ENCODE assay signal across 21 cellular contexts in genomic region chr9:108550111-108550510, GRCh38.
A peak's percentile ranks its signal among the peaks of the same experiment; 100 is the strongest.
DNase-seq lines count a peak whose midpoint lies in the region; ATAC-seq and TF ChIP-seq lines count a peak whose summit lies in the region.
"Had no signal": no experiment of that assay in that cellular context is flagged by ENCODE, and none has a peak within 500 bp of the region (broad histone marks: within the 10 kb centered on the region; RNA-seq: fewer than 3 reads in every experiment).

No MANE protein-coding gene starts in this region.

- H2AFZ ChIP-seq in SK-N-SH (ENCODE audit: low read depth) = no peak overlapping the region

- no peaks in the 10 kb centered on the region for H3K9me3 ChIP-seq in SK-N-SH
- H3K9me3 ChIP-seq: BLaER1, Caco-2, neutrophil, spleen had no signal

- ATAC-seq in SK-N-SH treated with all-trans-retinoic acid at 6 μM for 48 hours (no peak), HG03025 (IDR thresholded peaks at IDR 0.05; ENCODE audit: low FRiP score, unreplicated experiment) (no peak)
- ATAC-seq: stimulated activated naive CD8-positive, alpha-beta T cell treated with anti-CD3 and anti-CD28 coated beads, Interleukin-15, amount 100 ng/mL, for 72 hours had no signal

- TF ChIP-seq RAD21 in SK-N-SH (IDR thresholded peaks at IDR 0.05; ENCODE audit: low read length) = no peak

- H3K9ac ChIP-seq in SK-N-SH = no peak overlapping the region
- H3K9ac ChIP-seq: BLaER1 had no signal

- POLR2A ChIA-PET in SK-N-SH (lab: Yijun Ruan, JAX) = no interaction called here

- no peak overlapping the region for H3K27ac ChIP-seq in SK-N-SH (ENCODE audit: low read depth in 2 of 2, low read length in 1 of 2)
- H3K27ac ChIP-seq: 22Rv1, BLaER1, neutrophil, spleen had no signal

- peaks cover 12% of the 10 kb centered on the region for H3F3A ChIP-seq in SK-N-SH (replicated peaks; ENCODE audit: insufficient read depth)

- CTCF ChIA-PET in SK-N-SH (lab: Yijun Ruan, JAX) = interaction anchor here (2.3 kb wide), 1 partner anchor 16 kb away, joined by 8 read pairs; no protein-coding TSS in a partner anchor

- no peaks in the 10 kb centered on the region for H3K36me3 ChIP-seq in SK-N-SH (replicated peaks in 1 of 2; ENCODE audit: control insufficient read depth in 1 of 2, insufficient read depth in 2 of 2, low read length in 1 of 2)
- H3K36me3 ChIP-seq: BLaER1, neutrophil, spleen had no signal

- H3K27me3 ChIP-seq in SK-N-SH (ENCODE audit: insufficient read depth) = no peaks in the 10 kb centered on the region
- H3K27me3 ChIP-seq: BLaER1, neutrophil, spleen had no signal

- no peaks in the 10 kb centered on the region for H3K9me2 ChIP-seq in SK-N-SH

- DNase-seq in SK-N-SH (no peak), cardiac fibroblast (ENCODE audit: low read depth in 2 of 2) (peak; percentile 25 to 37), kidney tubule cell (ENCODE audit: low spot score) (peak; percentile 76), NCI-H345 (lab: John Stamatoyannopoulos, UW) (no peak), NCI-H524 treated with DMSO at 0.1 percent for 48 hours (lab: John Stamatoyannopoulos, UW) (no peak), ureter (ENCODE audit: low spot score) (no peak)
- DNase-seq: activated effector memory CD4-positive, alpha-beta T cell treated with Interleukin-2 at 50 U/mL for 16 hours; Caco-2; caudate nucleus; effector CD8-positive, alpha-beta T cell; immature natural killer cell; NCI-H1436 treated with DMSO at 0.1 percent for 48 hours; spleen; stimulated activated CD4-positive, alpha-beta T cell treated with anti-CD3 and anti-CD28 coated beads, Interleukin-4, amount 100 ng/mL, for 4 hours; stimulated activated naive CD8-positive, alpha-beta T cell treated with anti-CD3 and anti-CD28 coated beads, Interleukin-15, amount 100 ng/mL, for 72 hours; trophoblast cell had no signal

- H3K4me1 ChIP-seq in SK-N-SH (ENCODE audit: control insufficient read depth in 1 of 2, insufficient read depth in 2 of 2, low read depth in 1 of 2, low read length in 1 of 2) = peaks cover 0 to 12% of the 10 kb centered on the region in 2 experiments; a peak in 3 of 4 replicates
- H3K4me1 ChIP-seq: Caco-2, spleen had no signal

- no peaks in the 10 kb centered on the region for H3K79me2 ChIP-seq in SK-N-SH (ENCODE audit: insufficient read depth)

- no peak overlapping the region for H3K4me2 ChIP-seq in SK-N-SH
- H3K4me2 ChIP-seq: BLaER1 had no signal

- no peak for TF ChIP-seq EP300 in SK-N-SH (IDR thresholded peaks at IDR 0.05; ENCODE audit: borderline replicate concordance in 1 of 2, low read depth in 1 of 2, low read length in 1 of 2)

- no peaks in the 10 kb centered on the region for H4K20me1 ChIP-seq in SK-N-SH (ENCODE audit: insufficient read depth)
- H4K20me1 ChIP-seq: BLaER1 had no signal

- H3K4me3 ChIP-seq in SK-N-SH (ENCODE audit: low read depth in 2 of 2, low read length in 1 of 2) = no peak overlapping the region
- no peak overlapping the region for H3K4me3 ChIP-seq in cardiac fibroblast (replicated peaks in 1 of 2; ENCODE audit: low read depth in 2 of 2, low read length in 2 of 2)
- H3K4me3 ChIP-seq: BLaER1, spleen had no signal

- TF ChIP-seq CTCF in SK-N-SH (IDR thresholded peaks at IDR 0.05) = no peak
- TF ChIP-seq CTCF in cardiac fibroblast (IDR thresholded peaks at IDR 0.05; ENCODE audit: low read depth, low read length) = no peak

- WGBS in SK-N-SH (ENCODE audit: low lambda C conversion rate) = 65% methylated on average over 4 of the region's 4 CpGs

TF ChIP-seq in SK-N-SH, 30 proteins besides CTCF, POLR2A, EP300 and RAD21:
- TF ChIP-seq NFIC (IDR thresholded peaks at IDR 0.05; ENCODE audit: borderline replicate concordance) (0 out of 2 replicates have a peak, but pooled peaks have one; percentile 15), MXI1 (IDR thresholded peaks at IDR 0.05; ENCODE audit: low read depth, low read length) (no peak)

TF ChIP-seq in SK-N-SH treated with all-trans-retinoic acid at 6 μM for 48 hours, 23 proteins besides CTCF, POLR2A, EP300 and RAD21:
- TF ChIP-seq POU6F1 (CRISPR knock-in tag; IDR thresholded peaks at IDR 0.05; ENCODE audit: borderline replicate concordance, low read depth) = no peak
- no peak for TF ChIP-seq PPARA (CRISPR knock-in tag; IDR thresholded peaks at IDR 0.05; ENCODE audit: borderline replicate concordance)
- no peak for TF ChIP-seq ZNF70 (CRISPR knock-in tag; IDR thresholded peaks at IDR 0.05)
- no peak for TF ChIP-seq TCF4 (CRISPR knock-in tag; IDR thresholded peaks at IDR 0.05; ENCODE audit: borderline replicate concordance)
- TF ChIP-seq RARB (CRISPR knock-in tag; IDR thresholded peaks at IDR 0.05) = no peak
- TF ChIP-seq ESRRG (CRISPR knock-in tag; IDR thresholded peaks at IDR 0.05) = no peak
- TF ChIP-seq ZNF565 (CRISPR knock-in tag; conservative IDR thresholded peaks at IDR 0.05; ENCODE audit: low read depth) = no peak
- TF ChIP-seq ARNTL (CRISPR knock-in tag; IDR thresholded peaks at IDR 0.05; ENCODE audit: borderline replicate concordance, low read depth) = no peak
- TF ChIP-seq ZC3H10 (CRISPR knock-in tag; IDR thresholded peaks at IDR 0.05) = no peak
- no peak for TF ChIP-seq SNAI2 (CRISPR knock-in tag; IDR thresholded peaks at IDR 0.05)
- no peak for TF ChIP-seq CSDC2 (CRISPR knock-in tag; IDR thresholded peaks at IDR 0.05)
- no peak for TF ChIP-seq CREB5 (CRISPR knock-in tag; IDR thresholded peaks at IDR 0.05; ENCODE audit: low read depth)
- no peak for TF ChIP-seq ZFP3 (CRISPR knock-in tag; IDR thresholded peaks at IDR 0.05)
- TF ChIP-seq ZNF8 (CRISPR knock-in tag; IDR thresholded peaks at IDR 0.05) = no peak
- no peak for TF ChIP-seq ISL1 (CRISPR knock-in tag; IDR thresholded peaks at IDR 0.05)
TF ChIP-seq in SK-N-SH treated with all-trans-retinoic acid at 6 μM for 48 hours: peak in this region for 0.

Comparison
In these comparisons a context has a peak if more than half of its experiments do, and no peak if none do; other contexts are left out.
1. DNase-seq: peak in cardiac fibroblast (2 of 2) and kidney tubule cell (single experiment); none in SK-N-SH (single experiment), NCI-H345 (single experiment), NCI-H524 treated with DMSO at 0.1 percent for 48 hours (single experiment) and ureter (single experiment).